In genomic region chr20:18647777-18648176, GRCh38 we compare ENCODE assay signal across 12 cellular contexts. TPM values are rescaled to one million over a fixed set of nuclear protein-coding genes. Genes with fewer than 3 reads are reported as not detected.
DNase-seq lines count a peak whose midpoint lies in the region; ATAC-seq and TF ChIP-seq lines count a peak whose summit lies in the region.
"Had no signal": no experiment of that assay in that cellular context is flagged by ENCODE, and none has a peak within 500 bp of the region (broad histone marks: within the 10 kb centered on the region; RNA-seq: fewer than 3 reads in every experiment).

No MANE protein-coding gene starts in this region.

- no peak overlapping the region for H3K4me3 Mint-ChIP-seq in activated T-cell treated with anti-CD3 and anti-CD28 coated beads, Interleukin-2, amount 50 U/mL, for 72 hours
- no peak overlapping the region for H3K4me3 Mint-ChIP-seq in activated T-cell treated with anti-CD3 and anti-CD28 coated beads, Interleukin-2, amount 50 U/mL, for 4 hours
- no peak overlapping the region for H3K4me3 Mint-ChIP-seq in neural progenitor cell
- H3K4me3 Mint-ChIP-seq: CD14-positive monocyte; CD8-positive, alpha-beta T cell had no signal

- H2AFZ ChIP-seq in neural progenitor cell (replicated peaks), result no peak overlapping the region

- H3K9me3 ChIP-seq in neural progenitor cell (ENCODE audit: low read depth), result no peaks in the 10 kb centered on the region
- H3K9me3 ChIP-seq: A549 had no signal

- peaks cover 8% of the 10 kb centered on the region for H4K20me1 ChIP-seq in neural progenitor cell (ENCODE audit: low read depth)

- H3K4me3 ChIP-seq in neural progenitor cell, result no peak overlapping the region
- H3K4me3 ChIP-seq: A549 had no signal

- no peaks in the 10 kb centered on the region for H3K36me3 ChIP-seq in neural progenitor cell

- no peaks in the 10 kb centered on the region for H3K36me3 Mint-ChIP-seq in activated T-cell treated with anti-CD3 and anti-CD28 coated beads, Interleukin-2, amount 50 U/mL, for 72 hours (ENCODE audit: insufficient read depth in 2 of 2)
- peaks cover 15% of the 10 kb centered on the region for H3K36me3 Mint-ChIP-seq in activated T-cell treated with anti-CD3 and anti-CD28 coated beads, Interleukin-2, amount 50 U/mL, for 4 hours (ENCODE audit: insufficient read depth)
- peaks cover 3% of the 10 kb centered on the region for H3K36me3 Mint-ChIP-seq in neural progenitor cell
- H3K36me3 Mint-ChIP-seq: CD14-positive monocyte, IgD-negative memory B cell had no signal

- H3K27ac Mint-ChIP-seq in activated T-cell treated with anti-CD3 and anti-CD28 coated beads, Interleukin-2, amount 50 U/mL, for 72 hours, result peak overlapping the region; percentile 25
- H3K27ac Mint-ChIP-seq in neural progenitor cell, result peak overlapping the region; percentile 65
- H3K27ac Mint-ChIP-seq: CD8-positive, alpha-beta T cell had no signal

- H3K4me1 ChIP-seq in neural progenitor cell, result peaks cover 10% of the 10 kb centered on the region

- no peak for DNase-seq in activated T-cell treated with anti-CD3 and anti-CD28 coated beads, Interleukin-2, amount 50 U/mL, for 72 hours
- no peak for DNase-seq in activated T-cell treated with anti-CD3 and anti-CD28 coated beads, Interleukin-2, amount 50 U/mL, for 4 hours
- peak; percentile 13 for DNase-seq in NCI-H69 (lab: John Stamatoyannopoulos, UW)
- DNase-seq in neural progenitor cell (ENCODE audit: low spot score), result peak; percentile 30
- no peak for DNase-seq in stimulated activated naive CD4-positive, alpha-beta T cell treated with Interleukin-2 at 50 U/mL for 16 hours (lab: John Stamatoyannopoulos, UW)
- DNase-seq in stimulated activated CD4-positive, alpha-beta T cell treated with anti-CD3 and anti-CD28 coated beads, Interleukin-4, amount 100 ng/mL, for 24 hours, result no peak
- no peak for DNase-seq in ACHN
- DNase-seq: CD8-positive, alpha-beta T cell; COR-L47 had no signal

- in situ Hi-C loops in ACHN (cut with HindIII; ENCODE audit: low pct_ligation_motif_present, low pct_unique_long_range_greater_than_20kb, low sequenced_read_pairs), result no loop called here

- H3K4me2 ChIP-seq in neural progenitor cell, result no peak overlapping the region
- H3K4me2 ChIP-seq: A549 had no signal

- no peaks in the 10 kb centered on the region for H3K79me2 ChIP-seq in neural progenitor cell (ENCODE audit: low read depth)

- H3K27me3 Mint-ChIP-seq in activated T-cell treated with anti-CD3 and anti-CD28 coated beads, Interleukin-2, amount 50 U/mL, for 72 hours (ENCODE audit: low read depth), result no peaks in the 10 kb centered on the region
- H3K27me3 Mint-ChIP-seq in activated T-cell treated with anti-CD3 and anti-CD28 coated beads, Interleukin-2, amount 50 U/mL, for 4 hours (ENCODE audit: low read depth), result no peaks in the 10 kb centered on the region
- peaks cover 2% of the 10 kb centered on the region for H3K27me3 Mint-ChIP-seq in neural progenitor cell (ENCODE audit: insufficient read depth, low read depth)
- H3K27me3 Mint-ChIP-seq: IgD-negative memory B cell had no signal

- no peak overlapping the region for H3K9ac ChIP-seq in neural progenitor cell

- TF ChIP-seq CTCF in neural progenitor cell (IDR thresholded peaks at IDR 0.05), result no peak

- no peaks in the 10 kb centered on the region for H3K27me3 ChIP-seq in neural progenitor cell

- ATAC-seq in activated T-cell treated with anti-CD3 and anti-CD28 coated beads, Interleukin-2, amount 50 U/mL, for 72 hours (replicated peaks in 1 of 2), result no peak
- no peak for ATAC-seq in activated T-cell treated with anti-CD3 and anti-CD28 coated beads, Interleukin-2, amount 50 U/mL, for 4 hours
- ATAC-seq: A549; CD8-positive, alpha-beta T cell had no signal

- H3K4me1 Mint-ChIP-seq in activated T-cell treated with anti-CD3 and anti-CD28 coated beads, Interleukin-2, amount 50 U/mL, for 72 hours (ENCODE audit: low read depth), result peaks cover 5% of the 10 kb centered on the region
- no peaks in the 10 kb centered on the region for H3K4me1 Mint-ChIP-seq in activated T-cell treated with anti-CD3 and anti-CD28 coated beads, Interleukin-2, amount 50 U/mL, for 4 hours (ENCODE audit: low read depth)
- peaks cover 17% of the 10 kb centered on the region for H3K4me1 Mint-ChIP-seq in neural progenitor cell

- H3K9me3 Mint-ChIP-seq in activated T-cell treated with anti-CD3 and anti-CD28 coated beads, Interleukin-2, amount 50 U/mL, for 72 hours, result no peaks in the 10 kb centered on the region
- no peaks in the 10 kb centered on the region for H3K9me3 Mint-ChIP-seq in activated T-cell treated with anti-CD3 and anti-CD28 coated beads, Interleukin-2, amount 50 U/mL, for 4 hours
- H3K9me3 Mint-ChIP-seq in neural progenitor cell, result no peaks in the 10 kb centered on the region
- H3K9me3 Mint-ChIP-seq: CD14-positive monocyte; CD8-positive, alpha-beta T cell; IgD-negative memory B cell had no signal

- H3F3A ChIP-seq in neural progenitor cell (ENCODE audit: low read depth), result no peaks in the 10 kb centered on the region

- H3K27ac ChIP-seq in neural progenitor cell, result no peak overlapping the region
- H3K27ac ChIP-seq: A549 had no signal

RNA-seq across cellular contexts. Expression of gene DTD1, which starts 59.9 kb away (rescaled TPM):
- total RNA-seq in activated T-cell treated with anti-CD3 and anti-CD28 coated beads, Interleukin-2, amount 50 U/mL, for 72 hours, result 10 to 100 TPM; 46.1 to 47.6 TPM
- total RNA-seq in activated T-cell treated with anti-CD3 and anti-CD28 coated beads, Interleukin-2, amount 50 U/mL, for 4 hours, result 10 to 100 TPM; 42.9 to 50.7 (median 47.4) TPM
- total RNA-seq in neural progenitor cell (ENCODE audit: low replicate concordance), result 89.0 and 92.6 TPM in 2 replicates

Comparison
In these comparisons a context has a peak if more than half of its experiments do, and no peak if none do; other contexts are left out.
1. DNase-seq: peak in NCI-H69 (single experiment) and neural progenitor cell (single experiment); none in activated T-cell treated with anti-CD3 and anti-CD28 coated beads, Interleukin-2, amount 50 U/mL, for 72 hours (0 of 2), activated T-cell treated with anti-CD3 and anti-CD28 coated beads, Interleukin-2, amount 50 U/mL, for 4 hours (single experiment), stimulated activated naive CD4-positive, alpha-beta T cell treated with Interleukin-2 at 50 U/mL for 16 hours (single experiment), stimulated activated CD4-positive, alpha-beta T cell treated with anti-CD3 and anti-CD28 coated beads, Interleukin-4, amount 100 ng/mL, for 24 hours (single experiment) and ACHN (single experiment).